ENCODE assay signal across 1 cellular context in the genomic region with DNA sequence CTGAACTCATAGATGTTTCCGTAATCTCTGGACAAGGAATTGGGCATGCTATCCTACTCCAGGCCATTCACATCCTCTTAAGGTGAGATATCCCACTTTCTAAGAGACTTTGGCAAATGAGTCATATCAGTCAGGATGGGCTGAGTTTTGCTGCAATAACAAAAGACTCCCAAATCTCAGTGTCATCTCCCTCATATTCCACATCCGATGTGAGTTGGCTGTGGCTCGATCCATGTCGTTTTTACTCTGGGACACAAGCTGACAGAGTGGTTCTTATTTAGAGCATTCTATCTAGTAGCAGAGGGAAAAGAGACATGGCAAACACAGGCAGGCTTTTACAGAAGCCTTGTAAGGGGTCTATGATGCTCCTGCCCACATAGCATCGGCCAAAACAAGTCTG. TPM values are rescaled to one million over a fixed set of nuclear protein-coding genes. Genes with fewer than 3 reads are reported as not detected.
"Had no signal": no experiment of that assay in that cellular context is flagged by ENCODE, and none has a peak within 500 bp of the region (broad histone marks: within the 10 kb centered on the region; RNA-seq: fewer than 3 reads in every experiment).

No MANE protein-coding gene starts in this region.

RNA-seq across cellular contexts. Expression of gene GPAT2, which starts 28.5 kb away (rescaled TPM):
- total RNA-seq: H4 had no signal
